ENCODE assay signal across 8 cellular contexts in genomic region chr2:119760237-119760807, GRCh38. TPM values are rescaled to one million over a fixed set of nuclear protein-coding genes. Genes with fewer than 3 reads are reported as not detected.
DNase-seq lines count a peak whose midpoint lies in the region; ATAC-seq, FAIRE-seq and TF ChIP-seq lines count a peak whose summit lies in the region.

No MANE protein-coding gene starts in this region.

- peak overlapping the region; percentile 78 for H3K4me3 Mint-ChIP-seq in stimulated activated effector memory CD8-positive, alpha-beta T cell treated with anti-CD3 and anti-CD28 coated beads, Interleukin-12 subunit alpha, Interleukin-12 subunit beta, amount 100 ng/mL, for 72 hours

- ATAC-seq in GM21786 (IDR thresholded peaks at IDR 0.05; ENCODE audit: unreplicated experiment), result peak; percentile 6
- ATAC-seq in stimulated activated effector memory CD8-positive, alpha-beta T cell treated with anti-CD3 and anti-CD28 coated beads, Interleukin-12 subunit alpha, Interleukin-12 subunit beta, amount 100 ng/mL, for 72 hours, result peak; percentile 27

- peak overlapping the region; percentile 96 for H3K27ac ChIP-seq in angular gyrus (ENCODE audit: low read depth, low read length)

- DNase-seq in NAMALWA (ENCODE audit: low spot score), result peak; percentile 65
- DNase-seq in kidney tubule cell (ENCODE audit: low spot score), result peak; percentile 54
- DNase-seq in stimulated activated effector memory CD8-positive, alpha-beta T cell treated with anti-CD3 and anti-CD28 coated beads, Interleukin-12 subunit alpha, Interleukin-12 subunit beta, amount 100 ng/mL, for 72 hours (ENCODE audit: low spot score in 2 of 2), result no peak
- DNase-seq in frontal cortex (ENCODE audit: low spot score in 2 of 2), result no peak
- no peak for DNase-seq in OCI-M1 (lab: John Stamatoyannopoulos, UW)

- no peak for TF ChIP-seq CTCF in GM12875 (IDR thresholded peaks at IDR 0.05; ENCODE audit: borderline replicate concordance, insufficient read depth, low read depth, low read length)

- H3K36me3 Mint-ChIP-seq in stimulated activated effector memory CD8-positive, alpha-beta T cell treated with anti-CD3 and anti-CD28 coated beads, Interleukin-12 subunit alpha, Interleukin-12 subunit beta, amount 100 ng/mL, for 72 hours, result peaks cover 8% of the 10 kb centered on the region

- H3K27ac Mint-ChIP-seq in stimulated activated effector memory CD8-positive, alpha-beta T cell treated with anti-CD3 and anti-CD28 coated beads, Interleukin-12 subunit alpha, Interleukin-12 subunit beta, amount 100 ng/mL, for 72 hours, result peak overlapping the region; percentile 88

- H3K4me1 Mint-ChIP-seq in stimulated activated effector memory CD8-positive, alpha-beta T cell treated with anti-CD3 and anti-CD28 coated beads, Interleukin-12 subunit alpha, Interleukin-12 subunit beta, amount 100 ng/mL, for 72 hours, result peaks cover 40% of the 10 kb centered on the region

- H3K9me3 Mint-ChIP-seq in stimulated activated effector memory CD8-positive, alpha-beta T cell treated with anti-CD3 and anti-CD28 coated beads, Interleukin-12 subunit alpha, Interleukin-12 subunit beta, amount 100 ng/mL, for 72 hours, result no peaks in the 10 kb centered on the region

- H3K4me3 ChIP-seq in GM12875 (ENCODE audit: low read depth, low read length), result peak overlapping the region; percentile 76

- no peak for FAIRE-seq in frontal cortex (lab: Jason Lieb, UNC)

RNA-seq across cellular contexts. Expression of gene PTPN4, which starts 0.6 kb away (rescaled TPM):
- total RNA-seq in frontal cortex, result 175 TPM

Comparison
In these comparisons a context has a peak if more than half of its experiments do, and no peak if none do; other contexts are left out.
1. DNase-seq: peak in NAMALWA (single experiment) and kidney tubule cell (single experiment); none in stimulated activated effector memory CD8-positive, alpha-beta T cell treated with anti-CD3 and anti-CD28 coated beads, Interleukin-12 subunit alpha, Interleukin-12 subunit beta, amount 100 ng/mL, for 72 hours (0 of 2), frontal cortex (0 of 2) and OCI-M1 (single experiment).